ENCODE assay signal across 8 cellular contexts in genomic region chr13:41193919-41194824, GRCh38. TPM values are rescaled to one million over a fixed set of nuclear protein-coding genes. Genes with fewer than 3 reads are reported as not detected.
A peak's percentile ranks its signal among the peaks of the same experiment; 100 is the strongest.
DNase-seq lines count a peak whose midpoint lies in the region; ATAC-seq and TF ChIP-seq lines count a peak whose summit lies in the region.

KBTBD7 (minus strand) TSS chr13:41194569; CDS start chr13:41194257, 312 bp downstream.

- POLR2A ChIA-PET in activated CD4-positive, alpha-beta T cell treated with anti-CD3 and anti-CD28 coated beads for 36 hours (lab: Charles Lee): no interaction called here

- H3K9me3 ChIP-seq in BLaER1: peaks cover 13% of the 10 kb centered on the region

- H3K27ac ChIP-seq in BLaER1: peak within 1 kb of the TSS; percentile 87

- H3K9me3 Mint-ChIP-seq in activated CD4-positive, alpha-beta T cell treated with anti-CD3 and anti-CD28 coated beads for 36 hours (ENCODE audit: low read depth): no peaks in the 10 kb centered on the region

- H3K4me3 ChIP-seq in BLaER1: peak within 1 kb of the TSS; percentile 80
- peak within 1 kb of the TSS; percentile 61 for H3K4me3 ChIP-seq in choroid plexus epithelial cell (ENCODE audit: low read depth, low read length)
- peak within 1 kb of the TSS; percentile 46 for H3K4me3 ChIP-seq in kidney epithelial cell (ENCODE audit: low read depth, low read length)

- peak within 1 kb of the TSS; percentile 98 for H3K27ac Mint-ChIP-seq in activated CD4-positive, alpha-beta T cell treated with anti-CD3 and anti-CD28 coated beads for 36 hours

- H4K20me1 ChIP-seq in BLaER1: no peaks in the 10 kb centered on the region

- H3K27me3 ChIP-seq in BLaER1: no peaks in the 10 kb centered on the region
- no peaks in the 10 kb centered on the region for H3K27me3 ChIP-seq in kidney epithelial cell (ENCODE audit: control insufficient read depth, insufficient read depth, low read length)

- DNase-seq in NCI-H524 treated with DMSO at 0.1 percent for 48 hours (lab: John Stamatoyannopoulos, UW) (peak; percentile 71), choroid plexus epithelial cell (ENCODE audit: low read depth) (peak; percentile 99), kidney epithelial cell (ENCODE audit: low read depth) (peak; percentile 85)
- peak; percentile 98 for DNase-seq in activated CD4-positive, alpha-beta T cell treated with anti-CD3 and anti-CD28 coated beads for 36 hours
- DNase-seq in stimulated activated CD4-positive, alpha-beta T cell treated with anti-CD3 and anti-CD28 coated beads, Interleukin-15, amount 100 ng/mL, for 24 hours: peak; percentile 96

- intact Hi-C loops in activated CD4-positive, alpha-beta T cell treated with anti-CD3 and anti-CD28 coated beads for 36 hours (cut with DNase I, micrococcal nuclease): loop anchor here (1.0 to 5.0 kb wide), 7 partner anchors 15 to 263 kb away; partner anchors contain the start of genes KBTBD6 (in 2 of the 2), MTRF1 (in 2 of the 2), NAA16 (in 1 of the 2) and RGCC (in 1 of the 2)

- CTCF ChIA-PET in activated CD4-positive, alpha-beta T cell treated with anti-CD3 and anti-CD28 coated beads for 36 hours (lab: Charles Lee): interaction anchor here (0.5 to 1.2 kb wide), 6 partner anchors 56 to 1094 kb away, joined by 3 to 4 read pairs (median 3); partner anchors contain the start of gene KBTBD6

- peaks cover 50% of the 10 kb centered on the region for H3K4me1 Mint-ChIP-seq in activated CD4-positive, alpha-beta T cell treated with anti-CD3 and anti-CD28 coated beads for 36 hours

- ATAC-seq in GM19324 (IDR thresholded peaks at IDR 0.05; ENCODE audit: low FRiP score, unreplicated experiment) (peak; percentile 93), HG03460 (IDR thresholded peaks at IDR 0.05; ENCODE audit: unreplicated experiment) (peak; percentile 98)
- ATAC-seq in activated CD4-positive, alpha-beta T cell treated with anti-CD3 and anti-CD28 coated beads for 36 hours: peak; percentile 96

- peak within 1 kb of the TSS; percentile 83 for H3K4me3 Mint-ChIP-seq in activated CD4-positive, alpha-beta T cell treated with anti-CD3 and anti-CD28 coated beads for 36 hours

- peak within 1 kb of the TSS; percentile 88 for H3K4me2 ChIP-seq in BLaER1

- TF ChIP-seq CTCF in choroid plexus epithelial cell (conservative IDR thresholded peaks at IDR 0.05; ENCODE audit: low read depth, low read length): no peak
- no peak for TF ChIP-seq CTCF in kidney epithelial cell (IDR thresholded peaks at IDR 0.05; ENCODE audit: insufficient read depth, low read length, poor library complexity, severe bottlenecking)

- peaks cover 23% of the 10 kb centered on the region for H3K4me1 ChIP-seq in BLaER1

- peaks cover 27% of the 10 kb centered on the region for H3K36me3 Mint-ChIP-seq in activated CD4-positive, alpha-beta T cell treated with anti-CD3 and anti-CD28 coated beads for 36 hours (ENCODE audit: low read depth)

- H3K36me3 ChIP-seq in BLaER1: peaks cover 10% of the 10 kb centered on the region
- H3K36me3 ChIP-seq in kidney epithelial cell (ENCODE audit: control insufficient read depth, insufficient read depth, low read length): no peaks in the 10 kb centered on the region

- H3K9ac ChIP-seq in BLaER1: peak within 1 kb of the TSS; percentile 84

- no peaks in the 10 kb centered on the region for H3K27me3 Mint-ChIP-seq in activated CD4-positive, alpha-beta T cell treated with anti-CD3 and anti-CD28 coated beads for 36 hours

RNA-seq across cellular contexts. Expression of gene KBTBD7, which starts in this region (rescaled TPM):
- 1 to 10 TPM; 3.7 to 4.5 TPM for total RNA-seq in activated CD4-positive, alpha-beta T cell treated with anti-CD3 and anti-CD28 coated beads for 36 hours
- total RNA-seq in kidney epithelial cell: 3.3 and 3.7 TPM in 2 replicates

Comparison
In these comparisons a context has a peak if more than half of its experiments do, and no peak if none do; other contexts are left out.
1. Peak in every context shown above with its lines: DNase-seq, ATAC-seq, H3K4me3 ChIP-seq and H3K27ac ChIP-seq.